17 cellular contexts compared by ENCODE assay signal in the genomic region with DNA sequence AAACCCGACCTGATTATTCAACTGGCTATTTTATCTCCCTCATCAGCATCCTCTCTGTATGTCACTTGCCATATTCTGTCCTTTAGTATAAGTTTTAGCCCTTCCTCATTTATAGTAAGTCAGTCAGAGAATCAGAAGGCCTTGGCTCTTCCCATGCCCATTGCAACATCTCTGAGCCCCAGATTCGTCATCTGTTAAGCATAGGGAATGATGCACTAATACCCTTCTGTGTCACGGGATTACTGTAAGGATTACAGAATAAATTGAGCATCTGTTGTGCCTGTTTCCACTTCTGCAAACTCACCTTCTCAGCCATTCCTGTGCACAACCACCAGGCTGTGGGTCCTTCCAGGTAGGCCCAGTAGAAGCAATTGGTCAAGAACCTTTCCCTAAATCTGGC.
"Had no signal": no experiment of that assay in that cellular context is flagged by ENCODE, and none has a peak within 500 bp of the region (broad histone marks: within the 10 kb centered on the region; RNA-seq: fewer than 3 reads in every experiment).

No MANE protein-coding gene starts in this region.

- H3K27me3 Mint-ChIP-seq: activated CD4-positive, alpha-beta T cell treated with anti-CD3 and anti-CD28 coated beads, Interleukin-2, amount 10 ng/mL, durations not matched to agents 24 days and 14 days; activated naive CD8-positive, alpha-beta T cell treated with anti-CD3 and anti-CD28 coated beads for 36 hours; central memory CD8-positive, alpha-beta T cell had no signal

- H3K9me3 Mint-ChIP-seq: activated CD4-positive, alpha-beta T cell treated with anti-CD3 and anti-CD28 coated beads, Interleukin-2, amount 10 ng/mL, durations not matched to agents 24 days and 14 days; activated naive CD8-positive, alpha-beta T cell treated with anti-CD3 and anti-CD28 coated beads for 36 hours; central memory CD8-positive, alpha-beta T cell; stimulated activated effector memory CD8-positive, alpha-beta T cell treated with anti-CD3 and anti-CD28 coated beads, Interleukin-12 subunit alpha, Interleukin-12 subunit beta, amount 100 ng/mL, for 72 hours had no signal

- H3K27ac ChIP-seq: pancreas, thyroid gland had no signal

- H3K27me3 ChIP-seq: pancreas, thyroid gland had no signal

- H3K4me3 Mint-ChIP-seq: activated CD4-positive, alpha-beta T cell treated with anti-CD3 and anti-CD28 coated beads, Interleukin-2, amount 10 ng/mL, durations not matched to agents 24 days and 14 days; activated naive CD8-positive, alpha-beta T cell treated with anti-CD3 and anti-CD28 coated beads for 36 hours; brain; central memory CD8-positive, alpha-beta T cell; memory B cell; naive thymus-derived CD8-positive, alpha-beta T cell; stimulated activated effector memory CD8-positive, alpha-beta T cell treated with anti-CD3 and anti-CD28 coated beads, Interleukin-12 subunit alpha, Interleukin-12 subunit beta, amount 100 ng/mL, for 72 hours had no signal

- H3K4me1 ChIP-seq: pancreas, thyroid gland had no signal

- ATAC-seq: left ventricle myocardium superior; mucosa of descending colon; naive thymus-derived CD8-positive, alpha-beta T cell; stimulated activated effector memory CD8-positive, alpha-beta T cell treated with anti-CD3 and anti-CD28 coated beads, Interleukin-12 subunit alpha, Interleukin-12 subunit beta, amount 100 ng/mL, for 72 hours had no signal

- H3K36me3 ChIP-seq: pancreas had no signal

- H3K4me1 Mint-ChIP-seq: activated CD4-positive, alpha-beta T cell treated with anti-CD3 and anti-CD28 coated beads, Interleukin-2, amount 10 ng/mL, durations not matched to agents 24 days and 14 days; activated naive CD8-positive, alpha-beta T cell treated with anti-CD3 and anti-CD28 coated beads for 36 hours; brain; central memory CD8-positive, alpha-beta T cell; memory B cell; naive thymus-derived CD8-positive, alpha-beta T cell; stimulated activated effector memory CD8-positive, alpha-beta T cell treated with anti-CD3 and anti-CD28 coated beads, Interleukin-12 subunit alpha, Interleukin-12 subunit beta, amount 100 ng/mL, for 72 hours had no signal

- DNase-seq: activated CD4-positive, alpha-beta T cell treated with anti-CD3 and anti-CD28 coated beads, Interleukin-2, amount 10 ng/mL, durations not matched to agents 24 days and 14 days; activated CD4-positive, CD25-positive, alpha-beta regulatory T cell; activated gamma-delta T cell treated with Interleukin-2 at 50 U/mL for 16 hours; activated naive CD8-positive, alpha-beta T cell treated with anti-CD3 and anti-CD28 coated beads for 36 hours; cortex of kidney; effector CD4-positive, alpha-beta T cell; hypothalamus; kidney glomerular epithelial cell; left ventricle myocardium superior; mucosa of descending colon; naive thymus-derived CD8-positive, alpha-beta T cell; pancreas; thyroid gland had no signal

- H3K9me3 ChIP-seq: mucosa of descending colon, pancreas, thyroid gland had no signal

- H3K36me3 Mint-ChIP-seq: activated naive CD8-positive, alpha-beta T cell treated with anti-CD3 and anti-CD28 coated beads for 36 hours; memory B cell; naive thymus-derived CD8-positive, alpha-beta T cell; stimulated activated effector memory CD8-positive, alpha-beta T cell treated with anti-CD3 and anti-CD28 coated beads, Interleukin-12 subunit alpha, Interleukin-12 subunit beta, amount 100 ng/mL, for 72 hours had no signal

- H3K27ac Mint-ChIP-seq: activated CD4-positive, alpha-beta T cell treated with anti-CD3 and anti-CD28 coated beads, Interleukin-2, amount 10 ng/mL, durations not matched to agents 24 days and 14 days; activated naive CD8-positive, alpha-beta T cell treated with anti-CD3 and anti-CD28 coated beads for 36 hours; memory B cell; naive thymus-derived CD8-positive, alpha-beta T cell; stimulated activated effector memory CD8-positive, alpha-beta T cell treated with anti-CD3 and anti-CD28 coated beads, Interleukin-12 subunit alpha, Interleukin-12 subunit beta, amount 100 ng/mL, for 72 hours had no signal

- H3K4me3 ChIP-seq: mucosa of descending colon, pancreas, thyroid gland had no signal
